In genomic region chr3:127044996-127045395, GRCh38 we compare ENCODE assay signal across 9 cellular contexts.
DNase-seq lines count a peak whose midpoint lies in the region; ATAC-seq, FAIRE-seq and TF ChIP-seq lines count a peak whose summit lies in the region.
"Had no signal": no experiment of that assay in that cellular context is flagged by ENCODE, and none has a peak within 500 bp of the region (broad histone marks: within the 10 kb centered on the region; RNA-seq: fewer than 3 reads in every experiment).

No MANE protein-coding gene starts in this region.

- intact Hi-C loops in thyroid gland (cut with DNase I) = no loop called here

- FAIRE-seq in GM12892 (lab: Jason Lieb, UNC) = no peak

- ATAC-seq in foreskin keratinocyte (peak; percentile 29), GM21367 (IDR thresholded peaks at IDR 0.05; ENCODE audit: unreplicated experiment) (no peak)

- WGBS in thyroid gland, 2 donors = 25% methylated on average over 4 of the region's 4 CpGs

- H3K36me3 ChIP-seq in thyroid gland = no peaks in the 10 kb centered on the region

- peaks cover 13% of the 10 kb centered on the region for H3K4me1 ChIP-seq in foreskin keratinocyte
- peaks cover 39 to 49% of the 10 kb centered on the region in 2 donors for H3K4me1 ChIP-seq in thyroid gland

- DNase-seq in NCI-H748 (lab: John Stamatoyannopoulos, UW; ENCODE audit: unreplicated experiment) (peak; percentile 26), NCI-H748 treated with DMSO at 0.1 percent for 48 hours (lab: John Stamatoyannopoulos, UW) (no peak), NCI-H774 (lab: John Stamatoyannopoulos, UW) (peak; percentile 36), foreskin keratinocyte (no peak), thyroid gland (peak; percentile 71 to 79), GM12892 (ENCODE audit: insufficient read length) (no peak)
- no peak for DNase-seq in activated CD4-positive, CD25-positive, alpha-beta regulatory T cell treated with anti-CD3 and anti-CD28 coated beads, Interleukin-2, amount 50 U/mL, for 72 hours
- DNase-seq: erythroblast had no signal

- H3K27me3 ChIP-seq in foreskin keratinocyte (no peaks in the 10 kb centered on the region), thyroid gland (no peaks in the 10 kb centered on the region)

- no peaks in the 10 kb centered on the region for H3K9me3 ChIP-seq in thyroid gland

- TF ChIP-seq POLR2A in thyroid gland (IDR thresholded peaks at IDR 0.05) = peak in 1 of 2 donors; percentile 61
- no peak for TF ChIP-seq POLR2A in GM12892 (IDR thresholded peaks at IDR 0.05; ENCODE audit: low read depth, low read length)

- H3K27ac ChIP-seq in foreskin keratinocyte = no peak overlapping the region
- peak overlapping the region; percentile 89 to 96 (median 92) for H3K27ac ChIP-seq in thyroid gland

- no peak overlapping the region for H3K4me3 ChIP-seq in thyroid gland (replicated peaks in 1 of 3)

- no peak for TF ChIP-seq CTCF in foreskin keratinocyte (conservative IDR thresholded peaks at IDR 0.05)
- no peak for TF ChIP-seq CTCF in thyroid gland (IDR thresholded peaks at IDR 0.05)

Comparison
In these comparisons a context has a peak if more than half of its experiments do, and no peak if none do; other contexts are left out.
1. DNase-seq: peak in NCI-H748 (single experiment), NCI-H774 (single experiment) and thyroid gland (2 of 2); none in NCI-H748 treated with DMSO at 0.1 percent for 48 hours (single experiment), foreskin keratinocyte (0 of 2), activated CD4-positive, CD25-positive, alpha-beta regulatory T cell treated with anti-CD3 and anti-CD28 coated beads, Interleukin-2, amount 50 U/mL, for 72 hours (single experiment) and GM12892 (single experiment).